In the genomic region with DNA sequence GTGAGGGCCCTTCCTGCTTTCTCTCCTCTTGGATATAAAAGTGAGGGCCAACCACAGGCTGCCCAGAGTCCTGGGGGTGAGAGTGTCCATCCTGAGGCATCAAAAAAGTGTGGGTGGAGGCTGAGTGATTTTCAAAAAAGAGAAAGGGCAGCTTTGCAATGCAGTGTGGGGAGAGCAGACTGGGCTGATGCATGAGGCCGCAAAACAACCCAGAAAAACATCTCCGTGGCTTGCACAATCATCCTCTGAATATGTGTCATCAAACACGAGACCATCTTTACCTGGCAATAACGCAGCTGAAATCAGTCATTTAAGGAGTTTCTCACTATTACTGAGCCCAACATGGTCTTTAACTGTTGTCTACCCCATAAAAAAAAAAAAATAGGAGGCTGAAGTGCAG, we compare ENCODE assay signal across 9 cellular contexts.
DNase-seq lines count a peak whose midpoint lies in the region; ATAC-seq and TF ChIP-seq lines count a peak whose summit lies in the region.
"Had no signal": no experiment of that assay in that cellular context is flagged by ENCODE, and none has a peak within 500 bp of the region (broad histone marks: within the 10 kb centered on the region; RNA-seq: fewer than 3 reads in every experiment).

No MANE protein-coding gene starts in this region.

- H3K4me3 ChIP-seq in AG10803 (ENCODE audit: low read length) = no peak overlapping the region
- H3K4me3 ChIP-seq in Peyer's patch = no peak overlapping the region

- no peak for TF ChIP-seq POLR2A in Peyer's patch (IDR thresholded peaks at IDR 0.05)

- H3K27ac ChIP-seq in H9 (ENCODE audit: insufficient read length, low read depth, low read length) = no peak overlapping the region
- H3K27ac ChIP-seq in Peyer's patch = no peak overlapping the region

- H3K79me1 ChIP-seq in H9 (ENCODE audit: insufficient read depth, low read depth, low read length, poor library complexity, severe bottlenecking) = no peaks in the 10 kb centered on the region

- DNase-seq in AG10803 (ENCODE audit: low read depth) = peak; percentile 70
- DNase-seq in dedifferentiated amniotic fluid mesenchymal stem cell (ENCODE audit: extremely low spot score) = peak; percentile 57
- no peak for DNase-seq in H9
- no peak for DNase-seq in Peyer's patch
- no peak for DNase-seq in posterior vena cava (ENCODE audit: low spot score)
- DNase-seq in hippocampal formation (lab: John Stamatoyannopoulos, UW) = no peak
- DNase-seq: activated effector memory CD4-positive, alpha-beta T cell treated with Interleukin-2 at 50 U/mL for 16 hours had no signal

- no peak overlapping the region for H3K4me3 Mint-ChIP-seq in H9

- H3K9ac ChIP-seq in H9 (ENCODE audit: extremely low read depth, insufficient read length, low read length) = no peak overlapping the region

- no peaks in the 10 kb centered on the region for H3K23me2 ChIP-seq in H9 (ENCODE audit: insufficient read length, low read depth, low read length, poor library complexity, severe bottlenecking)

- H3K9me3 ChIP-seq in H9 (ENCODE audit: control insufficient read depth, low read depth, low read length) (no peaks in the 10 kb centered on the region), Peyer's patch (no peaks in the 10 kb centered on the region)

- H3K27me3 Mint-ChIP-seq in H9 (ENCODE audit: low read depth) = no peaks in the 10 kb centered on the region

- H3K9me3 Mint-ChIP-seq in H9 = no peaks in the 10 kb centered on the region

- H2BK5ac ChIP-seq in H9 (ENCODE audit: insufficient read length, low read length) = no peak overlapping the region

- intact Hi-C loops in posterior vena cava (cut with DNase I) = no loop called here

- H2BK15ac ChIP-seq in H9 (ENCODE audit: low read depth, low read length) = no peak overlapping the region

- no peak overlapping the region for H2AK5ac ChIP-seq in H9 (ENCODE audit: insufficient read length, low read length)

- no peak overlapping the region for H4K91ac ChIP-seq in H9 (ENCODE audit: insufficient read length, low read depth, low read length)

- no peaks in the 10 kb centered on the region for H4K20me1 ChIP-seq in H9 (ENCODE audit: control insufficient read depth, insufficient read depth, insufficient read length)

- no peaks in the 10 kb centered on the region for H3K79me2 ChIP-seq in H9 (ENCODE audit: insufficient read depth, low read length)

- H3K56ac ChIP-seq in H9 (ENCODE audit: insufficient read length, low read depth, low read length) = no peak overlapping the region

- H3K4me1 ChIP-seq in H9 (ENCODE audit: insufficient read depth, low read length) = no peaks in the 10 kb centered on the region
- no peaks in the 10 kb centered on the region for H3K4me1 ChIP-seq in Peyer's patch

- H2BK12ac ChIP-seq in H9 (ENCODE audit: insufficient read length, low read depth, low read length) = no peak overlapping the region

- no peaks in the 10 kb centered on the region for H3K27me3 ChIP-seq in H9 (ENCODE audit: insufficient read depth, low read length)
- H3K27me3 ChIP-seq in Peyer's patch = no peaks in the 10 kb centered on the region

- no peak overlapping the region for H3K14ac ChIP-seq in H9 (ENCODE audit: insufficient read depth, low read length)

- no peaks in the 10 kb centered on the region for H3K36me3 ChIP-seq in Peyer's patch

- peak; percentile 75 for ATAC-seq in GM19023 (IDR thresholded peaks at IDR 0.05; ENCODE audit: unreplicated experiment)
- ATAC-seq in HG03354 (IDR thresholded peaks at IDR 0.05; ENCODE audit: poor library complexity, severe bottlenecking, unreplicated experiment) = peak; percentile 72

- H2BK120ac ChIP-seq in H9 (ENCODE audit: low read depth, low read length, poor library complexity, severe bottlenecking) = no peak overlapping the region

- no CpG with 5 or more reads among the region's 4 CpGs for WGBS in H9 (ENCODE audit: extremely low coverage, insufficient read length, low lambda C conversion rate)

- peaks cover 12 to 13% of the 10 kb centered on the region in 2 experiments for H3K4me1 Mint-ChIP-seq in H9

- H3T11ph ChIP-seq in H9 (ENCODE audit: low read length) = no peak overlapping the region

- no peak overlapping the region for H2AFZ ChIP-seq in H9 (ENCODE audit: low read length)

- H3K4me2 ChIP-seq in H9 (ENCODE audit: insufficient read depth, insufficient read length, low read length) = no peak overlapping the region

- H3K23ac ChIP-seq in H9 (ENCODE audit: insufficient read length, low read depth, low read length) = no peak overlapping the region

- no peak for TF ChIP-seq CTCF in AG10803 (conservative IDR thresholded peaks at IDR 0.05; ENCODE audit: low read length)
- TF ChIP-seq CTCF in H9 (conservative IDR thresholded peaks at IDR 0.05) = no peak
- TF ChIP-seq CTCF in Peyer's patch (IDR thresholded peaks at IDR 0.05) = no peak

- H3K18ac ChIP-seq in H9 (ENCODE audit: insufficient read length, low read depth, low read length) = no peak overlapping the region

- H3K27ac Mint-ChIP-seq in H9 = 0 out of 7 replicates have a peak overlapping the region, but pooled peaks of 1 of the 3 experiments have one; percentile 14

- H3K4ac ChIP-seq in H9 (ENCODE audit: low read depth, low read length) = no peak overlapping the region

- H4K5ac ChIP-seq in H9 (ENCODE audit: insufficient read length, low read depth, low read length) = no peak overlapping the region

- H3K36me3 Mint-ChIP-seq in H9 (ENCODE audit: insufficient read depth in 1 of 3, low read depth in 3 of 3) = no peaks in the 10 kb centered on the region

- H4K8ac ChIP-seq in H9 (replicated peaks; ENCODE audit: insufficient read length, low read depth, low read length) = no peak overlapping the region

- H2BK20ac ChIP-seq in H9 (ENCODE audit: low read depth, low read length, poor library complexity, severe bottlenecking) = no peak overlapping the region

Comparison
In these comparisons a context has a peak if more than half of its experiments do, and no peak if none do; other contexts are left out.
1. DNase-seq: peak in AG10803 (single experiment) and dedifferentiated amniotic fluid mesenchymal stem cell (single experiment); none in H9 (single experiment), Peyer's patch (0 of 3), posterior vena cava (single experiment) and hippocampal formation (0 of 2).